ENCODE assay signal across 12 cellular contexts in genomic region chr1:207088731-207089626, GRCh38. TPM values are rescaled to one million over a fixed set of nuclear protein-coding genes. Genes with fewer than 3 reads are reported as not detected.
DNase-seq lines count a peak whose midpoint lies in the region; ATAC-seq, FAIRE-seq and TF ChIP-seq lines count a peak whose summit lies in the region.
"Had no signal": no experiment of that assay in that cellular context is flagged by ENCODE, and none has a peak within 500 bp of the region (broad histone marks: within the 10 kb centered on the region; RNA-seq: fewer than 3 reads in every experiment).

Gene C4BPB (plus strand): TSS chr1:207088860. CDS start chr1:207089532, 672 bp downstream.

- CTCF ChIA-PET in mammary epithelial cell (lab: Charles Lee; ENCODE audit: low non-redundant PET) = no interaction called here

- no peak within 1 kb of the TSS for H3K4me2 ChIP-seq in mammary epithelial cell (ENCODE audit: insufficient read depth, low read depth, low read length)

- H3K4me1 ChIP-seq in mammary epithelial cell (ENCODE audit: insufficient read depth, low read length) = peaks cover 3% of the 10 kb centered on the region
- peaks cover 9 to 35% (median 15%) of the 10 kb centered on the region in 3 donors for H3K4me1 ChIP-seq in pancreas
- H3K4me1 ChIP-seq: parathyroid adenoma had no signal

- H3K79me2 ChIP-seq in mammary epithelial cell (ENCODE audit: insufficient read depth, low read length) = no peaks in the 10 kb centered on the region
- H3K79me2 ChIP-seq: parathyroid adenoma had no signal

- no peak for FAIRE-seq in pancreas (lab: Jason Lieb, UNC)
- FAIRE-seq: A204.1 had no signal

- intact Hi-C loops in mammary epithelial cell (cut with micrococcal nuclease) = no loop called here
- intact Hi-C loops in pancreas (cut with DNase I) = loop anchor here in 2 of 3 donors (5.0 to 10.0 kb wide), 3 partner anchors 236 to 316 kb away; partner anchors contain the start of gene CD55 (in 1 of the 2)

- H3K27ac ChIP-seq in mammary epithelial cell (ENCODE audit: insufficient read depth, low read depth, low read length) (no peak within 1 kb of the TSS), pancreas (peak within 1 kb of the TSS in 3 of 4 donors; percentile 51 to 80 (median 53))
- H3K27ac ChIP-seq: parathyroid adenoma had no signal

- dilution Hi-C loops in mammary epithelial cell (cut with HindIII; ENCODE audit: low sequenced_read_pairs) = no loop called here

- H3K9me3 ChIP-seq in MG63 (no peaks in the 10 kb centered on the region), mammary epithelial cell (replicated peaks; ENCODE audit: insufficient read depth, low read length) (no peaks in the 10 kb centered on the region), pancreas (no peaks in the 10 kb centered on the region)

- H3K9ac ChIP-seq in mammary epithelial cell (ENCODE audit: insufficient read depth, low read length) = no peak within 1 kb of the TSS
- H3K9ac ChIP-seq: parathyroid adenoma had no signal

- ATAC-seq in pancreas (peak; percentile 81 to 88 (median 86)), HG03039 (IDR thresholded peaks at IDR 0.05; ENCODE audit: unreplicated experiment) (no peak)
- ATAC-seq: esophagus mucosa had no signal

- H3K36me3 ChIP-seq in MG63 (no peaks in the 10 kb centered on the region), mammary epithelial cell (ENCODE audit: insufficient read depth, low read length) (no peaks in the 10 kb centered on the region), pancreas (no peaks in the 10 kb centered on the region)

- H3K4me3 ChIP-seq in MG63 = no peak within 1 kb of the TSS
- no peak within 1 kb of the TSS for H3K4me3 ChIP-seq in mammary epithelial cell (replicated peaks in 1 of 3; ENCODE audit: insufficient read depth in 1 of 3, low read depth in 2 of 3, low read length in 3 of 3)
- no peak within 1 kb of the TSS for H3K4me3 ChIP-seq in pancreas

- H2AFZ ChIP-seq in mammary epithelial cell (ENCODE audit: low read depth, low read length) = no peak within 1 kb of the TSS
- H2AFZ ChIP-seq: parathyroid adenoma had no signal

- in situ Hi-C loops in mammary epithelial cell (cut with MboI; ENCODE audit: low sequenced_read_pairs in 2 of 2) = loop anchor here in 1 of 2 donors (25.0 kb wide), 1 partner anchor 398 kb away; the partner anchor contains the start of gene CR1

- DNase-seq in NCI-H2196 (lab: John Stamatoyannopoulos, UW; ENCODE audit: unreplicated experiment) (peak; percentile 9), NCI-H2196 treated with DMSO at 0.1 percent for 48 hours (lab: John Stamatoyannopoulos, UW; ENCODE audit: unreplicated experiment) (no peak), MG63 (peak; percentile 18), mammary epithelial cell (peak; percentile 33), pancreas (peak in 4 of 6 donors; percentile 48 to 68 (median 54)), globus pallidus (ENCODE audit: low spot score) (no peak), SKM-1 treated with dmso at 0.1 percent for 144 hours (lab: John Stamatoyannopoulos, UW; ENCODE audit: unreplicated experiment) (no peak)

- TF ChIP-seq CTCF in mammary epithelial cell (conservative IDR thresholded peaks at IDR 0.05 in 1 of 2, IDR thresholded peaks at IDR 0.05 in 1 of 2; ENCODE audit: extremely low read depth in 1 of 2, insufficient read depth in 1 of 2, low read depth in 1 of 2, low read length in 2 of 2) (no peak), pancreas (IDR thresholded peaks at IDR 0.05) (no peak)

- H3K27me3 ChIP-seq in MG63 (no peaks in the 10 kb centered on the region), mammary epithelial cell (ENCODE audit: insufficient read depth, low read length) (no peaks in the 10 kb centered on the region), pancreas (no peaks in the 10 kb centered on the region)

- no peaks in the 10 kb centered on the region for H4K20me1 ChIP-seq in mammary epithelial cell (ENCODE audit: insufficient read depth, low read length)

- BruUV-seq in mammary epithelial cell (replicated peaks; lab: Mats Ljungman, UMichigan) = no TSS peak

- 98% methylated on average over 8 of the region's 9 CpGs for WGBS in mammary epithelial cell (ENCODE audit: low coverage, missing lambda C conversion rate)
- WGBS in pancreas, 2 donors = 33 to 42% methylated on average over 9 of the region's 9 CpGs

RNA-seq across cellular contexts. Expression of gene C4BPB, which starts in this region (rescaled TPM):
- total RNA-seq in MG63 (2014; rRNA removed; shearing (Covaris generic); ENCODE audit: low replicate concordance) = 3.5 TPM in 1 of 2 replicates, not detected in the other
- total RNA-seq in mammary epithelial cell (not detected), pancreas (1 to 10 TPM; 1.6 to 6.3 (median 3.1) TPM)
- polyA plus RNA-seq in mammary epithelial cell (not detected), pancreas (10 to 100 TPM in 1 of 2 donors, 1 to 10 TPM in 1; 7.0 to 34.1 TPM)
- not detected for polyA minus RNA-seq in mammary epithelial cell
- total RNA-seq: esophagus mucosa, NCI-H460 had no signal

Comparison
In these comparisons a context has a peak if more than half of its experiments do, and no peak if none do; other contexts are left out.
1. DNase-seq: peak in NCI-H2196 (single experiment), MG63 (single experiment) and pancreas (4 of 6); none in NCI-H2196 treated with DMSO at 0.1 percent for 48 hours (single experiment), globus pallidus (single experiment) and SKM-1 treated with dmso at 0.1 percent for 144 hours (single experiment).
2. Peak in DNase-seq in mammary epithelial cell; RNA of the gene not detected or under 1 TPM.